Comparison of ENCODE assay signal across 11 cellular contexts in the genomic region with DNA sequence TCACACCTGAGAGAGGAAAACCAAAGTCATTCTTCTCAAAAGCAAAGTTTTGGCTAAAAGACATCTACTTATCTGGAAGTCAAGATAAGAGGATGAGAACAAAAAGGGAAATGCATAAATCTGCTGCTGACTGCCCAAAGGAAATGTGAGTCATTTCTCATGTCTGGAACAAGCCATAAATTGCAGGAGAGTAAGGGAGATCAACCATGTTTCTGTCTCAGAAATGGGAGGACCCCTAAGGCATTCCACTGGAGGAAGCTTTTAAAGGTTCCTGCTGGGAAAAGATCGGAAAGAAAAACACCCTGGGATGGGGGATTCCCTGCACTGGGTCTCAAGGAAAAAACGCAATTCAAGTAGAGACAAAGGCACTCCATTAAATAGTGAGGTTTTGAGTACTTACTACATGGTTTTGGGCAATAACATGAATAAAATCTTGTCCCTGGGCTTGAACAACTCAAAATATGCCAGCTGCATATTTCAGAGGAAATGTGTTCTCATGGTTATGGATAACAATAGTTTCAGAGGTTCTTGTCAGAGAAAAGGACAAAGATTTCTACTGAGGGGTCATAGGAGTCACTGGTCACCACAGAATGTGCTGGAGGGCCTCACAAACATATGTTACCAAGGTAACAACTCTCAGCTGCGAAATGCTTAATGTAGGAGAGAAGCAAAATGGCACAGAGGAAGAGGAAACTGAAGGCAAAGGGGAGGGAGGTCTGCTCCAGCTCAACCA. TPM values are rescaled to one million over a fixed set of nuclear protein-coding genes. Genes with fewer than 3 reads are reported as not detected.
DNase-seq lines count a peak whose midpoint lies in the region; ATAC-seq and TF ChIP-seq lines count a peak whose summit lies in the region.
"Had no signal": no experiment of that assay in that cellular context is flagged by ENCODE, and none has a peak within 500 bp of the region (broad histone marks: within the 10 kb centered on the region; RNA-seq: fewer than 3 reads in every experiment).

No MANE protein-coding gene starts in this region.

- H4K20me1 ChIP-seq in H9 (ENCODE audit: control insufficient read depth, insufficient read depth, insufficient read length) = no peaks in the 10 kb centered on the region
- H4K20me1 ChIP-seq in PC-3 (ENCODE audit: low read length) = no peaks in the 10 kb centered on the region

- no CpG with 5 or more reads among the region's 3 CpGs for WGBS in H9 (ENCODE audit: extremely low coverage, insufficient read length, low lambda C conversion rate)

- peak overlapping the region in 1 of 3 experiments; percentile 71; a peak in 2 of 7 replicates for H3K27ac Mint-ChIP-seq in H9
- H3K27ac Mint-ChIP-seq: activated B cell treated with CpG ODN at 0.5 μM for 24 hours had no signal

- H3K4me3 ChIP-seq in PC-3 (ENCODE audit: low read length) (no peak overlapping the region), fibroblast of mammary gland (ENCODE audit: control insufficient read depth, low read depth, low read length) (no peak overlapping the region)

- H3T11ph ChIP-seq in H9 (ENCODE audit: low read length) = no peak overlapping the region

- no peak overlapping the region for H3K4ac ChIP-seq in H9 (ENCODE audit: low read depth, low read length)

- H2AFZ ChIP-seq in H9 (ENCODE audit: low read length) (no peak overlapping the region), PC-3 (ENCODE audit: low read length) (no peak overlapping the region)

- peak overlapping the region; percentile 48 for H3K18ac ChIP-seq in H9 (ENCODE audit: insufficient read length, low read depth, low read length)

- no peak overlapping the region for H3K23ac ChIP-seq in H9 (ENCODE audit: insufficient read length, low read depth, low read length)

- H3K4me3 Mint-ChIP-seq in H9 = no peak overlapping the region
- H3K4me3 Mint-ChIP-seq: activated B cell treated with CpG ODN at 0.5 μM for 24 hours had no signal

- H3K4me1 Mint-ChIP-seq in H9 = peaks cover 9 to 11% of the 10 kb centered on the region in 2 experiments

- H3K27me3 ChIP-seq in H9 (ENCODE audit: insufficient read depth, low read length) = no peaks in the 10 kb centered on the region
- no peaks in the 10 kb centered on the region for H3K27me3 ChIP-seq in PC-3 (ENCODE audit: low read length)

- no peaks in the 10 kb centered on the region for H3K23me2 ChIP-seq in H9 (ENCODE audit: insufficient read length, low read depth, low read length, poor library complexity, severe bottlenecking)

- no peak overlapping the region for H4K8ac ChIP-seq in H9 (replicated peaks; ENCODE audit: insufficient read length, low read depth, low read length)

- no peak overlapping the region for H2BK15ac ChIP-seq in H9 (ENCODE audit: low read depth, low read length)

- H3K36me3 Mint-ChIP-seq in H9 (ENCODE audit: insufficient read depth in 1 of 3, low read depth in 3 of 3) = peaks cover 12 to 25% (median 18%) of the 10 kb centered on the region in 3 experiments

- no peak overlapping the region for H2AK5ac ChIP-seq in H9 (ENCODE audit: insufficient read length, low read length)

- H3K79me2 ChIP-seq in H9 (ENCODE audit: insufficient read depth, low read length) (no peaks in the 10 kb centered on the region), PC-3 (ENCODE audit: low read length) (no peaks in the 10 kb centered on the region)

- no peak overlapping the region for H3K27ac ChIP-seq in H9 (ENCODE audit: insufficient read length, low read depth, low read length)
- no peak overlapping the region for H3K27ac ChIP-seq in PC-3 (ENCODE audit: low read length)

- no peak for DNase-seq in H9
- DNase-seq in PC-3 = peak; percentile 4
- peak; percentile 19 for DNase-seq in fibroblast of mammary gland (ENCODE audit: low read depth)
- peak; percentile 30 for DNase-seq in non-pigmented ciliary epithelial cell (ENCODE audit: low read depth)
- DNase-seq in pons (ENCODE audit: low spot score) = no peak
- DNase-seq in effector CD8-positive, alpha-beta T cell (lab: John Stamatoyannopoulos, UW) = no peak
- DNase-seq in T1000 (lab: John Stamatoyannopoulos, UW) = no peak
- DNase-seq: activated B cell treated with CpG ODN at 0.5 μM for 24 hours; activated naive CD4-positive, alpha-beta T cell treated with anti-CD3 and anti-CD28 coated beads, Interleukin-2, amount 50 U/mL, for 16 hours; NCI-H510A had no signal

- no peaks in the 10 kb centered on the region for H3K79me1 ChIP-seq in H9 (ENCODE audit: insufficient read depth, low read depth, low read length, poor library complexity, severe bottlenecking)

- H3K9me3 Mint-ChIP-seq in H9 = peaks cover 9 to 34% of the 10 kb centered on the region in 2 experiments

- ATAC-seq in PC-3 (peak; percentile 35; the same call in 1 of the 2 replicates), HG03378 (IDR thresholded peaks at IDR 0.05; ENCODE audit: unreplicated experiment) (no peak)

- H2BK20ac ChIP-seq in H9 (ENCODE audit: low read depth, low read length, poor library complexity, severe bottlenecking) = no peak overlapping the region

- CTCF ChIA-PET in PC-3 (lab: Charles Lee) = no interaction called here

- H4K91ac ChIP-seq in H9 (ENCODE audit: insufficient read length, low read depth, low read length) = no peak overlapping the region

- 0 out of 2 replicates have a peak, but pooled peaks cover 2% of the 10 kb centered on the region for H3K4me1 ChIP-seq in H9 (ENCODE audit: insufficient read depth, low read length)
- H3K4me1 ChIP-seq in PC-3 (ENCODE audit: insufficient read depth, low read length) = peaks cover 8% of the 10 kb centered on the region; the same call in 1 of the 2 replicates

- TF ChIP-seq CTCF in H9 (conservative IDR thresholded peaks at IDR 0.05) (no peak), PC-3 (conservative IDR thresholded peaks at IDR 0.05; ENCODE audit: low read depth, low read length) (no peak), fibroblast of mammary gland (conservative IDR thresholded peaks at IDR 0.05; ENCODE audit: control insufficient read depth, insufficient read depth, low read depth, low read length) (no peak)

- POLR2A ChIA-PET in PC-3 (lab: Charles Lee; ENCODE audit: unreplicated experiment) = no interaction called here

- H3K4me2 ChIP-seq in H9 (ENCODE audit: insufficient read depth, insufficient read length, low read length) = no peak overlapping the region
- H3K4me2 ChIP-seq in PC-3 (ENCODE audit: low read length) = no peak overlapping the region

- no peaks in the 10 kb centered on the region for H3K9me2 ChIP-seq in PC-3 (replicated peaks; ENCODE audit: low read length)

- no peaks in the 10 kb centered on the region for H3K36me3 ChIP-seq in PC-3 (ENCODE audit: low read depth, low read length)

- H3K14ac ChIP-seq in H9 (ENCODE audit: insufficient read depth, low read length) = no peak overlapping the region

- peak overlapping the region; percentile 44 for H2BK120ac ChIP-seq in H9 (ENCODE audit: low read depth, low read length, poor library complexity, severe bottlenecking)

- no peak overlapping the region for H3K56ac ChIP-seq in H9 (ENCODE audit: insufficient read length, low read depth, low read length)

- H4K5ac ChIP-seq in H9 (ENCODE audit: insufficient read length, low read depth, low read length) = no peak overlapping the region

- intact Hi-C loops in PC-3 (cut with micrococcal nuclease) = no loop called here

- BruUV-seq in PC-3 (replicated peaks; lab: Mats Ljungman, UMichigan) = no TSS peak

- H3K9ac ChIP-seq in H9 (ENCODE audit: extremely low read depth, insufficient read length, low read length) (no peak overlapping the region), PC-3 (ENCODE audit: low read length) (no peak overlapping the region)

- no peaks in the 10 kb centered on the region for H3K27me3 Mint-ChIP-seq in H9 (ENCODE audit: low read depth)

- H2BK12ac ChIP-seq in H9 (ENCODE audit: insufficient read length, low read depth, low read length) = no peak overlapping the region

- H3F3A ChIP-seq in PC-3 (ENCODE audit: low read length, unreplicated experiment) = no peaks in the 10 kb centered on the region

- no peaks in the 10 kb centered on the region for H3K9me3 ChIP-seq in H9 (ENCODE audit: control insufficient read depth, low read depth, low read length)
- H3K9me3 ChIP-seq in PC-3 (ENCODE audit: low read length) = no peaks in the 10 kb centered on the region

- H2BK5ac ChIP-seq in H9 (ENCODE audit: insufficient read length, low read length) = no peak overlapping the region

RNA-seq across cellular contexts. Expression of gene GPR143, which starts 19.3 kb away (rescaled TPM):
- total RNA-seq in H9 (2021) (7.1 and 7.9 TPM in 2 replicates), PC-3 (2014; rRNA removed) (0.47 and 0.52 TPM in 2 replicates)
- total RNA-seq: activated B cell treated with CpG ODN at 0.5 μM for 24 hours had no signal

RNA-seq across cellular contexts. Expression of gene SHROOM2, which starts 39.9 kb away (rescaled TPM):
- total RNA-seq in H9 (2021) (13.9 and 15.3 TPM in 2 replicates), PC-3 (2014; rRNA removed) (6.5 and 8.6 TPM in 2 replicates)
- total RNA-seq: activated B cell treated with CpG ODN at 0.5 μM for 24 hours had no signal

Comparison
In these comparisons a context has a peak if more than half of its experiments do, and no peak if none do; other contexts are left out.
1. DNase-seq: peak in PC-3 (single experiment), fibroblast of mammary gland (single experiment) and non-pigmented ciliary epithelial cell (single experiment); none in H9 (single experiment), pons (single experiment), effector CD8-positive, alpha-beta T cell (single experiment) and T1000 (single experiment).